In the genomic region with DNA sequence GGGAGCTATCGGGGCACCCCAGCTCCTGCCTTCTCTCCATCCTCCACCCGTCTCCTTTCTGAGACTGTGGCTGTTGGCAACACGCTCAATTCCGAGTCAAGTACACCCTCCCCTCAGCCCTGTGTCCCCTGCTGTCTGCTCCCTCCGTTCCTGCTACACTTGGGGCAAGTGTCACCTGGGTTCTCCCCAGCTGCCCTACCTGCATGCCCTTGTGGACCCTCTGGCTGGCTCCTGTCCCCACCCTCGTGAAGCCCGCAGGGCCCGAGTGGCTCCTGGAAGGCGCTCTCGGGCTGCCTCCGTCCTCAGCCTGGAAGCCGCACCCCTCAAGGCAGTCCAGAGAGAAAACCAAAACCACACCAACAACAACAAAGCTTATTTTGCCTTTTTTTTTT, we compare ENCODE assay signal across 19 cellular contexts. TPM values are rescaled to one million over a fixed set of nuclear protein-coding genes. Genes with fewer than 3 reads are reported as not detected.
DNase-seq lines count a peak whose midpoint lies in the region; ATAC-seq and TF ChIP-seq lines count a peak whose summit lies in the region.
"Had no signal": no experiment of that assay in that cellular context is flagged by ENCODE, and none has a peak within 500 bp of the region (broad histone marks: within the 10 kb centered on the region; RNA-seq: fewer than 3 reads in every experiment).

No MANE protein-coding gene starts in this region.

- no peak overlapping the region for H4K91ac ChIP-seq in H9 (ENCODE audit: insufficient read length, low read depth, low read length)

- DNase-seq in activated CD4-positive, alpha-beta T cell treated with anti-CD3 and anti-CD28 coated beads for 36 hours: no peak
- DNase-seq in activated CD4-positive, alpha-beta T cell treated with anti-CD3 and anti-CD28 coated beads for 48 hours: no peak
- DNase-seq in H9: no peak
- no peak for DNase-seq in memory B cell (ENCODE audit: low spot score in 2 of 2)
- no peak for DNase-seq in stimulated activated effector memory CD8-positive, alpha-beta T cell treated with anti-CD3 and anti-CD28 coated beads, Interleukin-12 subunit alpha, Interleukin-12 subunit beta, amount 100 ng/mL, for 72 hours (ENCODE audit: low spot score in 2 of 2)
- DNase-seq in T-helper 17 cell: no peak
- DNase-seq in effector memory CD4-positive, alpha-beta T cell: no peak
- no peak for DNase-seq in right lobe of liver
- DNase-seq: CD4-positive, alpha-beta T cell; DMS153; GDM1; MM.1S; NCI-H1105 treated with DMSO at 0.1 percent for 48 hours; NCI-H1694; NCI-H2081 treated with DMSO at 0.1 percent for 48 hours; NCI-H510A; NCI-H748 treated with DMSO at 0.1 percent for 48 hours had no signal

- H2BK120ac ChIP-seq in H9 (ENCODE audit: low read depth, low read length, poor library complexity, severe bottlenecking): no peak overlapping the region

- H3K79me2 ChIP-seq in H9 (ENCODE audit: insufficient read depth, low read length): no peaks in the 10 kb centered on the region

- no peaks in the 10 kb centered on the region for H3K4me1 Mint-ChIP-seq in activated CD4-positive, alpha-beta T cell treated with anti-CD3 and anti-CD28 coated beads for 36 hours
- H3K4me1 Mint-ChIP-seq in H9 (peaks cover 4 to 11% of the 10 kb centered on the region in 2 experiments; a peak in 3 of 4 replicates), memory B cell (no peaks in the 10 kb centered on the region), T-helper 17 cell (peaks cover 2% of the 10 kb centered on the region)
- H3K4me1 Mint-ChIP-seq in stimulated activated effector memory CD8-positive, alpha-beta T cell treated with anti-CD3 and anti-CD28 coated beads, Interleukin-12 subunit alpha, Interleukin-12 subunit beta, amount 100 ng/mL, for 72 hours: no peaks in the 10 kb centered on the region

- TF ChIP-seq CTCF in H9 (conservative IDR thresholded peaks at IDR 0.05) (no peak), right lobe of liver (IDR thresholded peaks at IDR 0.05) (no peak)

- no peaks in the 10 kb centered on the region for H4K20me1 ChIP-seq in H9 (ENCODE audit: control insufficient read depth, insufficient read depth, insufficient read length)

- H3K9me3 ChIP-seq in H9 (ENCODE audit: control insufficient read depth, low read depth, low read length) (no peaks in the 10 kb centered on the region), T-helper 17 cell (ENCODE audit: control insufficient read depth, low read length, poor library complexity, severe bottlenecking) (no peaks in the 10 kb centered on the region), right lobe of liver (no peaks in the 10 kb centered on the region)
- H3K9me3 ChIP-seq in effector memory CD4-positive, alpha-beta T cell (ENCODE audit: control insufficient read depth, low read length): no peaks in the 10 kb centered on the region
- H3K9me3 ChIP-seq: Caco-2 had no signal

- CTCF ChIA-PET in activated CD4-positive, alpha-beta T cell treated with anti-CD3 and anti-CD28 coated beads for 36 hours (lab: Charles Lee): no interaction called here

- H3K4me3 ChIP-seq in effector memory CD4-positive, alpha-beta T cell (ENCODE audit: insufficient read depth, low read depth, low read length, poor library complexity, severe bottlenecking): no peak overlapping the region
- H3K4me3 ChIP-seq in right lobe of liver: no peak overlapping the region

- peaks cover 23% of the 10 kb centered on the region for H3K36me3 Mint-ChIP-seq in activated CD4-positive, alpha-beta T cell treated with anti-CD3 and anti-CD28 coated beads for 36 hours (ENCODE audit: low read depth)
- H3K36me3 Mint-ChIP-seq in H9 (ENCODE audit: insufficient read depth in 1 of 3, low read depth in 3 of 3): peaks cover 22 to 39% (median 35%) of the 10 kb centered on the region in 3 experiments; a peak in 6 of 7 replicates
- H3K36me3 Mint-ChIP-seq in memory B cell: peaks cover 23% of the 10 kb centered on the region
- H3K36me3 Mint-ChIP-seq in stimulated activated effector memory CD8-positive, alpha-beta T cell treated with anti-CD3 and anti-CD28 coated beads, Interleukin-12 subunit alpha, Interleukin-12 subunit beta, amount 100 ng/mL, for 72 hours: peaks cover 66% of the 10 kb centered on the region
- no peaks in the 10 kb centered on the region for H3K36me3 Mint-ChIP-seq in T-helper 17 cell (ENCODE audit: low read depth)

- H3K27me3 ChIP-seq in H9 (ENCODE audit: insufficient read depth, low read length) (no peaks in the 10 kb centered on the region), right lobe of liver (no peaks in the 10 kb centered on the region)
- no peaks in the 10 kb centered on the region for H3K27me3 ChIP-seq in effector memory CD4-positive, alpha-beta T cell (replicated peaks; ENCODE audit: control insufficient read depth, insufficient read depth, low read length, poor library complexity, severe bottlenecking)

- no peak overlapping the region for H3K14ac ChIP-seq in H9 (ENCODE audit: insufficient read depth, low read length)

- no peak overlapping the region for H2BK20ac ChIP-seq in H9 (ENCODE audit: low read depth, low read length, poor library complexity, severe bottlenecking)

- H2BK15ac ChIP-seq in H9 (ENCODE audit: low read depth, low read length): no peak overlapping the region

- H3K4me2 ChIP-seq in H9 (ENCODE audit: insufficient read depth, insufficient read length, low read length): no peak overlapping the region

- H2AFZ ChIP-seq in H9 (ENCODE audit: low read length): no peak overlapping the region

- H3K23me2 ChIP-seq in H9 (ENCODE audit: insufficient read length, low read depth, low read length, poor library complexity, severe bottlenecking): no peaks in the 10 kb centered on the region

- no peak overlapping the region for H2BK12ac ChIP-seq in H9 (ENCODE audit: insufficient read length, low read depth, low read length)

- no peak overlapping the region for H4K5ac ChIP-seq in H9 (ENCODE audit: insufficient read length, low read depth, low read length)

- no peak overlapping the region for H3K27ac Mint-ChIP-seq in activated CD4-positive, alpha-beta T cell treated with anti-CD3 and anti-CD28 coated beads for 36 hours
- peak overlapping the region; percentile 49 to 74 (median 62); a peak in 2 of 7 replicates for H3K27ac Mint-ChIP-seq in H9
- peak overlapping the region; percentile 17 for H3K27ac Mint-ChIP-seq in memory B cell
- peak overlapping the region; percentile 45 for H3K27ac Mint-ChIP-seq in stimulated activated effector memory CD8-positive, alpha-beta T cell treated with anti-CD3 and anti-CD28 coated beads, Interleukin-12 subunit alpha, Interleukin-12 subunit beta, amount 100 ng/mL, for 72 hours
- H3K27ac Mint-ChIP-seq in T-helper 17 cell: no peak overlapping the region
- H3K27ac Mint-ChIP-seq: CD4-positive, alpha-beta T cell had no signal

- peak; percentile 8 for ATAC-seq in activated CD4-positive, alpha-beta T cell treated with anti-CD3 and anti-CD28 coated beads for 36 hours
- ATAC-seq in memory B cell (ENCODE audit: low read depth): no peak
- ATAC-seq in stimulated activated effector memory CD8-positive, alpha-beta T cell treated with anti-CD3 and anti-CD28 coated beads, Interleukin-12 subunit alpha, Interleukin-12 subunit beta, amount 100 ng/mL, for 72 hours: no peak
- ATAC-seq in T-helper 17 cell: no peak
- ATAC-seq in right lobe of liver: no peak

- H3K4me1 ChIP-seq in H9 (ENCODE audit: insufficient read depth, low read length): no peaks in the 10 kb centered on the region
- no peaks in the 10 kb centered on the region for H3K4me1 ChIP-seq in effector memory CD4-positive, alpha-beta T cell (ENCODE audit: control insufficient read depth, insufficient read depth, low read length, poor library complexity, severe bottlenecking)
- H3K4me1 ChIP-seq in right lobe of liver: no peaks in the 10 kb centered on the region

- no peak overlapping the region for H3K9ac ChIP-seq in H9 (ENCODE audit: extremely low read depth, insufficient read length, low read length)

- no peak overlapping the region for H3K4me3 Mint-ChIP-seq in activated CD4-positive, alpha-beta T cell treated with anti-CD3 and anti-CD28 coated beads for 36 hours
- H3K4me3 Mint-ChIP-seq in H9 (no peak overlapping the region), memory B cell (no peak overlapping the region), T-helper 17 cell (no peak overlapping the region)
- H3K4me3 Mint-ChIP-seq in stimulated activated effector memory CD8-positive, alpha-beta T cell treated with anti-CD3 and anti-CD28 coated beads, Interleukin-12 subunit alpha, Interleukin-12 subunit beta, amount 100 ng/mL, for 72 hours: no peak overlapping the region
- H3K4me3 Mint-ChIP-seq: CD4-positive, alpha-beta T cell had no signal

- H3K23ac ChIP-seq in H9 (ENCODE audit: insufficient read length, low read depth, low read length): no peak overlapping the region

- no peak overlapping the region for H3K56ac ChIP-seq in H9 (ENCODE audit: insufficient read length, low read depth, low read length)

- TF ChIP-seq POLR2A in right lobe of liver (IDR thresholded peaks at IDR 0.05): no peak

- H3K79me1 ChIP-seq in H9 (ENCODE audit: insufficient read depth, low read depth, low read length, poor library complexity, severe bottlenecking): no peaks in the 10 kb centered on the region

- H2AK5ac ChIP-seq in H9 (ENCODE audit: insufficient read length, low read length): no peak overlapping the region

- intact Hi-C loops in activated CD4-positive, alpha-beta T cell treated with anti-CD3 and anti-CD28 coated beads for 36 hours (cut with DNase I, micrococcal nuclease): no loop called here
- intact Hi-C loops in right lobe of liver (cut with DNase I): no loop called here

- peaks cover 27% of the 10 kb centered on the region for H3K36me3 ChIP-seq in effector memory CD4-positive, alpha-beta T cell (ENCODE audit: control insufficient read depth, insufficient read depth, low read length)
- peaks cover 0 to 42% (median 21%) of the 10 kb centered on the region in 4 donors for H3K36me3 ChIP-seq in right lobe of liver

- H3K4ac ChIP-seq in H9 (ENCODE audit: low read depth, low read length): no peak overlapping the region

- H3K27ac ChIP-seq in H9 (ENCODE audit: insufficient read length, low read depth, low read length): no peak overlapping the region
- no peak overlapping the region for H3K27ac ChIP-seq in effector memory CD4-positive, alpha-beta T cell (ENCODE audit: insufficient read depth, low read length, poor library complexity, severe bottlenecking)
- no peak overlapping the region for H3K27ac ChIP-seq in right lobe of liver

- no peak overlapping the region for H3K18ac ChIP-seq in H9 (ENCODE audit: insufficient read length, low read depth, low read length)

- H2BK5ac ChIP-seq in H9 (ENCODE audit: insufficient read length, low read length): no peak overlapping the region

- POLR2A ChIA-PET in activated CD4-positive, alpha-beta T cell treated with anti-CD3 and anti-CD28 coated beads for 36 hours (lab: Charles Lee): no interaction called here

- no peaks in the 10 kb centered on the region for H3K27me3 Mint-ChIP-seq in activated CD4-positive, alpha-beta T cell treated with anti-CD3 and anti-CD28 coated beads for 36 hours
- H3K27me3 Mint-ChIP-seq in H9 (ENCODE audit: low read depth) (no peaks in the 10 kb centered on the region), memory B cell (no peaks in the 10 kb centered on the region), T-helper 17 cell (no peaks in the 10 kb centered on the region)
- H3K27me3 Mint-ChIP-seq: CD4-positive, alpha-beta T cell had no signal

- WGBS in H9 (ENCODE audit: extremely low coverage, insufficient read length, low lambda C conversion rate): no CpG with 5 or more reads among the region's 12 CpGs
- WGBS in right lobe of liver (ENCODE audit: insufficient coverage, low coverage, low lambda C conversion rate, missing lambda C conversion rate): 91% methylated on average over 4 of the region's 12 CpGs

- H3K9me3 Mint-ChIP-seq in activated CD4-positive, alpha-beta T cell treated with anti-CD3 and anti-CD28 coated beads for 36 hours (ENCODE audit: low read depth): no peaks in the 10 kb centered on the region
- H3K9me3 Mint-ChIP-seq in H9: no peaks in the 10 kb centered on the region
- H3K9me3 Mint-ChIP-seq in memory B cell: no peaks in the 10 kb centered on the region
- no peaks in the 10 kb centered on the region for H3K9me3 Mint-ChIP-seq in stimulated activated effector memory CD8-positive, alpha-beta T cell treated with anti-CD3 and anti-CD28 coated beads, Interleukin-12 subunit alpha, Interleukin-12 subunit beta, amount 100 ng/mL, for 72 hours
- H3K9me3 Mint-ChIP-seq: CD4-positive, alpha-beta T cell had no signal

- H4K8ac ChIP-seq in H9 (replicated peaks; ENCODE audit: insufficient read length, low read depth, low read length): no peak overlapping the region

- no peak overlapping the region for H3T11ph ChIP-seq in H9 (ENCODE audit: low read length)

RNA-seq across cellular contexts. Expression of a gene that starts 33.9 kb away (rescaled TPM):
- 100 to 1,000 TPM; 123 to 157 TPM for total RNA-seq in activated CD4-positive, alpha-beta T cell treated with anti-CD3 and anti-CD28 coated beads for 36 hours
- total RNA-seq in H9 (2021) (296 and 301 TPM in 2 replicates), T-helper 17 cell (10 to 100 TPM; 53.3 to 57.4 TPM), right lobe of liver (100 to 1,000 TPM; 141 to 232 (median 191) TPM)

RNA-seq across cellular contexts. Expression of a gene that starts 57.3 kb away (rescaled TPM):
- not detected for total RNA-seq in activated CD4-positive, alpha-beta T cell treated with anti-CD3 and anti-CD28 coated beads for 36 hours
- 0.72 and 1.2 TPM in 2 replicates for total RNA-seq in H9 (2021)
- not detected for total RNA-seq in T-helper 17 cell
- total RNA-seq in right lobe of liver: under 1 TPM in 2 of 6 experiments, not detected in 4; 0.12 to 0.22 TPM
- total RNA-seq: CD4-positive, alpha-beta T cell; LHCN-M2 had no signal

Comparison
In these comparisons a context has a peak if more than half of its experiments do, and no peak if none do; other contexts are left out.
1. H3K27ac Mint-ChIP-seq: peak in H9 (3 of 3), memory B cell (single experiment) and stimulated activated effector memory CD8-positive, alpha-beta T cell treated with anti-CD3 and anti-CD28 coated beads, Interleukin-12 subunit alpha, Interleukin-12 subunit beta, amount 100 ng/mL, for 72 hours (single experiment); none in activated CD4-positive, alpha-beta T cell treated with anti-CD3 and anti-CD28 coated beads for 36 hours (single experiment) and T-helper 17 cell (single experiment).